26 cellular contexts compared by ENCODE assay signal in genomic region chr15:82126346-82126745, GRCh38.
"Had no signal": no experiment of that assay in that cellular context is flagged by ENCODE, and none has a peak within 500 bp of the region (broad histone marks: within the 10 kb centered on the region; RNA-seq: fewer than 3 reads in every experiment).

No MANE protein-coding gene starts in this region.

- ATAC-seq: natural killer cell; right lobe of liver; stimulated activated memory B cell treated with anti-CD40 and anti-IgM and Interleukin-4, amounts not matched to agents 10 μg/mL and 1 μg/mL and 100 μg/mL, for 72 hours; stimulated activated naive CD8-positive, alpha-beta T cell treated with anti-CD3 and anti-CD28 coated beads, Interleukin-15, Interleukin-2, amounts not matched to agents 100 U/mL and 50 U/mL, for 24 hours had no signal

- H2AFZ ChIP-seq: neural progenitor cell had no signal

- H3K27me3 ChIP-seq: neural progenitor cell, neutrophil, ovary, right atrium auricular region, right lobe of liver, stomach, testis, thyroid gland, transverse colon, upper lobe of left lung, vagina had no signal

- H3K4me3 ChIP-seq: left ventricle myocardium inferior, lung, neural progenitor cell, ovary, right atrium auricular region, right lobe of liver, smooth muscle cell, stomach, testis, thyroid gland, transverse colon, upper lobe of left lung, vagina had no signal

- H3K4me1 ChIP-seq: left ventricle myocardium inferior, neural progenitor cell, right atrium auricular region, testis, thyroid gland, upper lobe of left lung had no signal

- DNase-seq: islet precursor cell; left ventricle myocardium inferior; mesendoderm; naive B cell; natural killer cell; nephron progenitor cell; occipital lobe; ovary; right lobe of liver; stimulated activated CD4-positive, alpha-beta T cell treated with anti-CD3 and anti-CD28 coated beads, Interleukin-1b, Interleukin-23, amount 100 ng/mL, for 48 hours; stimulated activated CD4-positive, alpha-beta T cell treated with anti-CD3 and anti-CD28 coated beads, Interleukin-2, amount 100 ng/mL, for 48 hours; stimulated activated CD4-positive, alpha-beta T cell treated with anti-CD3 and anti-CD28 coated beads, Interleukin-4, amount 100 ng/mL, for 4 hours; stimulated activated CD8-positive, alpha-beta memory T cell treated with anti-CD3 and anti-CD28 coated beads, Interleukin-4, amount 100 ng/mL, for 48 hours; stimulated activated naive CD8-positive, alpha-beta T cell treated with anti-CD3 and anti-CD28 coated beads, Interleukin-15, Interleukin-2, amounts not matched to agents 100 U/mL and 50 U/mL, for 24 hours; stomach; testis; thyroid gland; transverse colon; upper lobe of left lung had no signal

- H3K27ac ChIP-seq: left ventricle myocardium inferior, neural progenitor cell, neutrophil, ovary, right atrium auricular region, stomach, testis, thyroid gland, transverse colon, upper lobe of left lung, vagina had no signal

- H3K4me2 ChIP-seq: neural progenitor cell, smooth muscle cell had no signal

- H3K9me3 ChIP-seq: left ventricle myocardium inferior, neutrophil, ovary, right atrium auricular region, right lobe of liver, stomach, testis, thyroid gland, transverse colon, upper lobe of left lung, vagina had no signal

- H3K36me3 ChIP-seq: neural progenitor cell, ovary, right lobe of liver, thyroid gland, vagina had no signal
